Comparison of ENCODE assay signal across 8 cellular contexts in the genomic region with DNA sequence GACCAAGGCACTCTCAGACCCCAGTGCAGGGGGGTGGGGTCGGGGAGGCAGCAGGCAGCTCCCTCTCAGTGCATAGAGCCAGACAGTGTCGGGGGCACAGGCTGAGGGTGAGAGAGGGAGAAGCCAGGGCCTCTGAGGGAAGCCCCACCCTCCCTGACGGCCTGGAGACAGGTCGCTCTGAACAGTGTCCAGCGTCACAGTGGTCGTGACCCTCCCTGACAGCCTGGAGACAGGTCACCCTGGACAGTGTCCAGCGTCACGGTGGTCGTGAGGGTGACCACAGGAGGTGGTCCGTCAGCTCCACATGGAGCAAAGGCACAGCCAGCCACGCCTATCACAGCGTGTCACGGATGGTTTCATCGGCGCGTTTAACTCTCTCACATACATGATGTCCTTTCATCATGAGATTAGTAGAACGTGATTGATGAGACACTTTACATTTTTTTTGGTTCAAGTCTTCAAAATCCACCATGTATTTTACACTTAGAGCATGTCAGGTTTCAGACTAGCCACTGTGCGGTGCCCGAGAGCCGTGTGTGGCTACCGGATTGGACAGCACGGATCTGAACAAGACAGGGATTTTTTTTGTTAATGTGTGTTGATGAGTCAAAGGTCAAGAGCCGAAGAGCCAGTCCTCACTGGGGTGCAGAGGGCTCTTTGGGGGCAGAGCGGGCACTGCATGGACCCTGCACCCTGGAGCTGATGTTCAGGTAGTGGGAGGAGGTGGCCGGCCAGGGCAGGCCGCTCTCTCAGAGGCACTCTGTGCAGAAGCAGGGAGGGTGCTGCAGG. TPM values are rescaled to one million over a fixed set of nuclear protein-coding genes. Genes with fewer than 3 reads are reported as not detected.
DNase-seq lines count a peak whose midpoint lies in the region; ATAC-seq and TF ChIP-seq lines count a peak whose summit lies in the region.

No MANE protein-coding gene starts in this region.

- peaks cover 23% of the 10 kb centered on the region for H3K4me1 Mint-ChIP-seq in Caco-2 (ENCODE audit: low read depth, unreplicated experiment)
- peaks cover 66% of the 10 kb centered on the region for H3K4me1 Mint-ChIP-seq in brain
- H3K4me1 Mint-ChIP-seq in effector memory CD8-positive, alpha-beta T cell (ENCODE audit: low read depth in 2 of 2): peaks cover 3% of the 10 kb centered on the region in 2 donors
- no peaks in the 10 kb centered on the region for H3K4me1 Mint-ChIP-seq in activated T-cell treated with anti-CD3 and anti-CD28 coated beads, Interleukin-2, amount 50 U/mL, for 4 hours (ENCODE audit: low read depth)

- no peak overlapping the region for H3K27ac ChIP-seq in thoracic aorta

- peaks cover 11% of the 10 kb centered on the region; the same call in 1 of the 2 replicates for H3K4me1 ChIP-seq in Caco-2
- H3K4me1 ChIP-seq in thoracic aorta (ENCODE audit: control insufficient read depth in 1 of 2, low read depth in 2 of 2): peaks cover 3 to 6% of the 10 kb centered on the region in 2 donors

- ATAC-seq in thoracic aorta (ENCODE audit: insufficient number of reproducible peaks, low FRiP score, low read depth) (no peak), GM18867 (IDR thresholded peaks at IDR 0.05; ENCODE audit: unreplicated experiment) (no peak)
- ATAC-seq in effector memory CD8-positive, alpha-beta T cell (replicated peaks): no peak
- no peak for ATAC-seq in activated T-cell treated with anti-CD3 and anti-CD28 coated beads, Interleukin-2, amount 50 U/mL, for 4 hours

- H3K36me3 ChIP-seq in Caco-2 (ENCODE audit: control insufficient read depth, insufficient read depth, low read length) (no peaks in the 10 kb centered on the region), thoracic aorta (no peaks in the 10 kb centered on the region)

- peak overlapping the region; percentile 32 for H3K4me3 Mint-ChIP-seq in Caco-2 (ENCODE audit: unreplicated experiment)
- peak overlapping the region in 4 of 5 experiments; percentile 24 to 68 (median 35) for H3K4me3 Mint-ChIP-seq in brain
- H3K4me3 Mint-ChIP-seq in effector memory CD8-positive, alpha-beta T cell: no peak overlapping the region
- no peak overlapping the region for H3K4me3 Mint-ChIP-seq in activated T-cell treated with anti-CD3 and anti-CD28 coated beads, Interleukin-2, amount 50 U/mL, for 4 hours

- DNase-seq in Caco-2: peak; percentile 64 to 66
- DNase-seq in NCI-H1694 (lab: John Stamatoyannopoulos, UW): peak; percentile 29
- DNase-seq in kidney glomerular epithelial cell (lab: John Stamatoyannopoulos, UW): peak; percentile 27
- DNase-seq in thoracic aorta (ENCODE audit: low spot score): no peak
- no peak for DNase-seq in effector memory CD8-positive, alpha-beta T cell
- DNase-seq in activated T-cell treated with anti-CD3 and anti-CD28 coated beads, Interleukin-2, amount 50 U/mL, for 4 hours: no peak

- BruUV-seq in Caco-2 (replicated peaks; lab: Mats Ljungman, UMichigan): no TSS peak

- H3K27me3 Mint-ChIP-seq in Caco-2 (ENCODE audit: insufficient read depth, unreplicated experiment) (no peaks in the 10 kb centered on the region), brain (peaks cover 4% of the 10 kb centered on the region)
- peaks cover 22 to 59% of the 10 kb centered on the region in 2 donors for H3K27me3 Mint-ChIP-seq in effector memory CD8-positive, alpha-beta T cell
- H3K27me3 Mint-ChIP-seq in activated T-cell treated with anti-CD3 and anti-CD28 coated beads, Interleukin-2, amount 50 U/mL, for 4 hours (ENCODE audit: low read depth): peaks cover 7% of the 10 kb centered on the region

- POLR2A ChIA-PET in Caco-2 (lab: Charles Lee): no interaction called here

- H3K9me3 Mint-ChIP-seq in Caco-2 (ENCODE audit: unreplicated experiment) (no peaks in the 10 kb centered on the region), brain (peaks cover 0 to 2% (median 0%) of the 10 kb centered on the region in 5 experiments)
- no peaks in the 10 kb centered on the region for H3K9me3 Mint-ChIP-seq in effector memory CD8-positive, alpha-beta T cell
- H3K9me3 Mint-ChIP-seq in activated T-cell treated with anti-CD3 and anti-CD28 coated beads, Interleukin-2, amount 50 U/mL, for 4 hours: no peaks in the 10 kb centered on the region

- H3K9me3 ChIP-seq in Caco-2 (no peaks in the 10 kb centered on the region), thoracic aorta (no peaks in the 10 kb centered on the region)

- peak; percentile 49 to 60 for TF ChIP-seq CTCF in Caco-2 (IDR thresholded peaks at IDR 0.05; ENCODE audit: insufficient read depth in 1 of 2, low read depth in 1 of 2, low read length in 1 of 2, severe bottlenecking in 1 of 2, unreplicated experiment in 1 of 2)
- peak; percentile 74 to 75 for TF ChIP-seq CTCF in brain (conservative IDR thresholded peaks at IDR 0.05)
- TF ChIP-seq CTCF in thoracic aorta (IDR thresholded peaks at IDR 0.05): peak; percentile 51

- intact Hi-C loops in Caco-2 (cut with micrococcal nuclease; ENCODE audit: unreplicated experiment): loop anchor here (5.0 kb wide), 1 partner anchor 44 kb away; no protein-coding TSS in a partner anchor

- H3K36me3 Mint-ChIP-seq in Caco-2 (ENCODE audit: insufficient read depth, unreplicated experiment) (no peaks in the 10 kb centered on the region), brain (no peaks in the 10 kb centered on the region)
- no peaks in the 10 kb centered on the region for H3K36me3 Mint-ChIP-seq in effector memory CD8-positive, alpha-beta T cell (ENCODE audit: insufficient read depth)
- no peaks in the 10 kb centered on the region for H3K36me3 Mint-ChIP-seq in activated T-cell treated with anti-CD3 and anti-CD28 coated beads, Interleukin-2, amount 50 U/mL, for 4 hours (ENCODE audit: insufficient read depth)

- H3K27me3 ChIP-seq in Caco-2 (replicated peaks; ENCODE audit: control insufficient read depth, insufficient read depth, low read length): no peaks in the 10 kb centered on the region
- no peaks in the 10 kb centered on the region for H3K27me3 ChIP-seq in thoracic aorta (replicated peaks; ENCODE audit: insufficient read depth)

- CTCF ChIA-PET in Caco-2 (lab: Charles Lee): interaction anchor here (0.6 kb wide), 1 partner anchor 66 kb away, joined by 6 read pairs; no protein-coding TSS in a partner anchor

- no peak overlapping the region for H3K4me3 ChIP-seq in Caco-2 (ENCODE audit: low read depth, low read length)
- no peak overlapping the region for H3K4me3 ChIP-seq in thoracic aorta

- H3K27ac Mint-ChIP-seq in Caco-2 (ENCODE audit: unreplicated experiment) (peak overlapping the region; percentile 29), brain (peak overlapping the region; percentile 39 to 96 (median 91))
- peak overlapping the region in 1 of 2 donors; percentile 53 for H3K27ac Mint-ChIP-seq in effector memory CD8-positive, alpha-beta T cell

RNA-seq across cellular contexts. Expression of gene PANX2, which starts 23.9 kb away (rescaled TPM):
- total RNA-seq in Caco-2 (2022): 2.2 and 2.6 TPM in 2 replicates
- polyA plus RNA-seq in brain (ENCODE audit: insufficient read depth, low read depth, low replicate concordance): 15.2 TPM
- 1 to 10 TPM; 2.5 to 4.1 TPM for total RNA-seq in thoracic aorta
- total RNA-seq in activated T-cell treated with anti-CD3 and anti-CD28 coated beads, Interleukin-2, amount 50 U/mL, for 4 hours: 1 to 10 TPM; 1.1 to 2.9 (median 1.4) TPM

RNA-seq across cellular contexts. Expression of gene TRABD, which starts 39.1 kb away (rescaled TPM):
- total RNA-seq in Caco-2 (2022) (33.5 and 35.0 TPM in 2 replicates), thoracic aorta (10 to 100 TPM; 31.7 to 40.6 TPM)
- 10.7 TPM for polyA plus RNA-seq in brain (ENCODE audit: insufficient read depth, low read depth, low replicate concordance)
- 10 to 100 TPM; 91.3 to 95.0 (median 93.4) TPM for total RNA-seq in activated T-cell treated with anti-CD3 and anti-CD28 coated beads, Interleukin-2, amount 50 U/mL, for 4 hours

RNA-seq across cellular contexts. Expression of gene SELENOO, which starts 54.2 kb away (rescaled TPM):
- total RNA-seq in Caco-2 (2022) (29.3 and 29.5 TPM in 2 replicates), thoracic aorta (10 to 100 TPM; 25.6 to 41.0 TPM)
- polyA plus RNA-seq in brain (ENCODE audit: insufficient read depth, low read depth, low replicate concordance): 17.1 TPM
- 10 to 100 TPM; 24.4 to 27.9 (median 26.9) TPM for total RNA-seq in activated T-cell treated with anti-CD3 and anti-CD28 coated beads, Interleukin-2, amount 50 U/mL, for 4 hours

RNA-seq across cellular contexts. Expression of gene MOV10L1, which starts 56.8 kb away (rescaled TPM):
- total RNA-seq in Caco-2 (2022) (0.30 TPM in 1 of 2 replicates, not detected in the other), thoracic aorta (1 to 10 TPM; 4.6 to 7.4 TPM)
- polyA plus RNA-seq in brain (ENCODE audit: insufficient read depth, low read depth, low replicate concordance): 0.58 TPM
- not detected for total RNA-seq in activated T-cell treated with anti-CD3 and anti-CD28 coated beads, Interleukin-2, amount 50 U/mL, for 4 hours

Comparison
In these comparisons a context has a peak if more than half of its experiments do, and no peak if none do; other contexts are left out.
1. DNase-seq: peak in Caco-2 (2 of 2), NCI-H1694 (single experiment) and kidney glomerular epithelial cell (single experiment); none in thoracic aorta (single experiment), effector memory CD8-positive, alpha-beta T cell (0 of 3) and activated T-cell treated with anti-CD3 and anti-CD28 coated beads, Interleukin-2, amount 50 U/mL, for 4 hours (single experiment).
2. H3K4me3 Mint-ChIP-seq: peak in Caco-2 (single experiment) and brain (4 of 5); none in effector memory CD8-positive, alpha-beta T cell (0 of 2) and activated T-cell treated with anti-CD3 and anti-CD28 coated beads, Interleukin-2, amount 50 U/mL, for 4 hours (single experiment).
3. Peak in every context shown above with its lines, with median percentiles within 50 percentile points of each other: CTCF ChIP-seq.